ENCODE assay signal across 8 cellular contexts in genomic region chr12:76083761-76084276, GRCh38. TPM values are rescaled to one million over a fixed set of nuclear protein-coding genes. Genes with fewer than 3 reads are reported as not detected.
DNase-seq lines count a peak whose midpoint lies in the region; ATAC-seq and TF ChIP-seq lines count a peak whose summit lies in the region.

No MANE protein-coding gene starts in this region.

- H3K27me3 ChIP-seq in OCI-LY3 (ENCODE audit: low read depth, low read length) (no peaks in the 10 kb centered on the region), esophagus muscularis mucosa (no peaks in the 10 kb centered on the region)

- no peaks in the 10 kb centered on the region for H3K9me3 ChIP-seq in OCI-LY3 (ENCODE audit: insufficient read depth, low read length)
- H3K9me3 ChIP-seq in esophagus muscularis mucosa: peaks cover 0 to 7% (median 5%) of the 10 kb centered on the region in 4 donors

- peak; percentile 17 for ATAC-seq in HG03457 (IDR thresholded peaks at IDR 0.05; ENCODE audit: unreplicated experiment)

- 0% methylated on average over 12 of the region's 44 CpGs for WGBS in esophagus muscularis mucosa

- peak overlapping the region; percentile 86 for H3K27ac ChIP-seq in OCI-LY3 (ENCODE audit: low read length)
- H3K27ac ChIP-seq in esophagus muscularis mucosa (replicated peaks in 1 of 4): peak overlapping the region; percentile 99 to 100 (median 100)

- H3K4me3 ChIP-seq in OCI-LY3 (ENCODE audit: low read length): peak overlapping the region; percentile 89
- H3K4me3 ChIP-seq in esophagus muscularis mucosa: peak overlapping the region; percentile 77 to 98 (median 86)

- H3K4me2 ChIP-seq in OCI-LY3 (ENCODE audit: low read length): peak overlapping the region; percentile 94

- peak overlapping the region; percentile 98 for H3K9ac ChIP-seq in OCI-LY3 (ENCODE audit: low read length)

- H3K4me1 ChIP-seq in OCI-LY3 (ENCODE audit: low read length) (peaks cover 50% of the 10 kb centered on the region), esophagus muscularis mucosa (peaks cover 18 to 43% (median 38%) of the 10 kb centered on the region in 4 donors)

- TF ChIP-seq CTCF in OCI-LY3 (IDR thresholded peaks at IDR 0.05; ENCODE audit: low read depth, low read length): no peak
- no peak for TF ChIP-seq CTCF in esophagus muscularis mucosa (IDR thresholded peaks at IDR 0.05)

- no peak for TF ChIP-seq EP300 in esophagus muscularis mucosa (IDR thresholded peaks at IDR 0.05)

- peak overlapping the region; percentile 56; the same call in 1 of the 2 replicates for H2AFZ ChIP-seq in OCI-LY3 (ENCODE audit: low read depth, low read length)

- H3K79me2 ChIP-seq in OCI-LY3 (ENCODE audit: low read length): peaks cover 56% of the 10 kb centered on the region

- H3K36me3 ChIP-seq in OCI-LY3 (replicated peaks; ENCODE audit: low read depth, low read length) (peaks cover 32% of the 10 kb centered on the region), esophagus muscularis mucosa (no peaks in the 10 kb centered on the region)

- no peak for TF ChIP-seq POLR2A in esophagus muscularis mucosa (IDR thresholded peaks at IDR 0.05; ENCODE audit: low read depth)

- H4K20me1 ChIP-seq in OCI-LY3 (ENCODE audit: insufficient read depth, low read length): peaks cover 49% of the 10 kb centered on the region

- intact Hi-C loops in esophagus muscularis mucosa (cut with DNase I): loop anchor here (2.0 to 10.0 kb wide), 2 partner anchors 171 to 265 kb away; partner anchors contain the start of gene BBS10

- DNase-seq in AML-193 (lab: John Stamatoyannopoulos, UW): peak; percentile 29 to 47
- peak; percentile 24 for DNase-seq in GM19240 (ENCODE audit: insufficient read length, low spot score)
- peak; percentile 84 to 88 for DNase-seq in activated T-cell treated with anti-CD3 and anti-CD28 coated beads, Interleukin-2, amount 50 U/mL, for 48 hours
- DNase-seq in esophagus muscularis mucosa (ENCODE audit: extremely low spot score): peak; percentile 93
- peak; percentile 79 for DNase-seq in myocyte (ENCODE audit: low read depth)
- peak; percentile 65 to 82 for DNase-seq in stimulated activated CD8-positive, alpha-beta memory T cell treated with anti-CD3 and anti-CD28 coated beads, Interleukin-7, amount 100 ng/mL, for 4 hours (ENCODE audit: low read depth in 2 of 2)

RNA-seq across cellular contexts. Expression of gene NAP1L1, which starts 0.7 kb away (rescaled TPM):
- total RNA-seq in esophagus muscularis mucosa (100 to 1,000 TPM; 389 to 540 (median 445) TPM), myocyte (334 and 347 TPM in 2 replicates)
- 440 TPM for polyA plus RNA-seq in myocyte (2012)

RNA-seq across cellular contexts. Expression of gene PHLDA1, which starts 52.2 kb away (rescaled TPM):
- total RNA-seq in esophagus muscularis mucosa (10 to 100 TPM in 1 of 4 donors, 1 to 10 TPM in 3; 5.0 to 25.3 (median 6.1) TPM), myocyte (68.1 and 72.4 TPM in 2 replicates)
- 27.4 TPM for polyA plus RNA-seq in myocyte (2012)

Comparison
In these comparisons a context has a peak if more than half of its experiments do, and no peak if none do; other contexts are left out.
1. Peak in every context shown above with its lines: DNase-seq, ATAC-seq, H3K4me3 ChIP-seq and H3K27ac ChIP-seq.
2. DNase-seq: peak in every context shown above with its lines; median percentile 93 in esophagus muscularis mucosa; 86 in activated T-cell treated with anti-CD3 and anti-CD28 coated beads, Interleukin-2, amount 50 U/mL, for 48 hours; 79 in myocyte; 74 in stimulated activated CD8-positive, alpha-beta memory T cell treated with anti-CD3 and anti-CD28 coated beads, Interleukin-7, amount 100 ng/mL, for 4 hours; 38 in AML-193; 24 in GM19240.